In genomic region chr16:3458852-3459361, GRCh38 we compare ENCODE assay signal across 6 cellular contexts. TPM values are rescaled to one million over a fixed set of nuclear protein-coding genes. Genes with fewer than 3 reads are reported as not detected.
DNase-seq lines count a peak whose midpoint lies in the region; ATAC-seq and TF ChIP-seq lines count a peak whose summit lies in the region.

No MANE protein-coding gene starts in this region.

- H3K4me3 ChIP-seq in HAP-1: peak overlapping the region; percentile 62
- peak overlapping the region; percentile 88 for H3K4me3 ChIP-seq in WERI-Rb-1 (ENCODE audit: low read depth, low read length)

- H3K27ac ChIP-seq in WERI-Rb-1: no peak overlapping the region

- in situ Hi-C loops in HAP-1 (cut with MboI; ENCODE audit: low sequenced_read_pairs): no loop called here

- H3K27me3 ChIP-seq in HAP-1 (ENCODE audit: low read depth) (no peaks in the 10 kb centered on the region), WERI-Rb-1 (ENCODE audit: insufficient read depth, low read depth, severe bottlenecking) (no peaks in the 10 kb centered on the region)

- ATAC-seq in left lobe of liver (peak; percentile 66), GM21423 (IDR thresholded peaks at IDR 0.05; ENCODE audit: unreplicated experiment) (no peak), HG03354 (IDR thresholded peaks at IDR 0.05; ENCODE audit: poor library complexity, severe bottlenecking, unreplicated experiment) (no peak)

- DNase-seq in HAP-1 (ENCODE audit: low spot score in 2 of 2) (no peak), WERI-Rb-1 (no peak), left lobe of liver (ENCODE audit: low spot score) (peak; percentile 70), SKM-1 (lab: John Stamatoyannopoulos, UW; ENCODE audit: unreplicated experiment) (no peak)

- H3K36me3 ChIP-seq in HAP-1 (replicated peaks) (no peaks in the 10 kb centered on the region; the same call in none of the 2 replicates), WERI-Rb-1 (peaks cover 8% of the 10 kb centered on the region)

- no peak for TF ChIP-seq CTCF in WERI-Rb-1 (IDR thresholded peaks at IDR 0.05; ENCODE audit: low read depth, low read length)

- H3K9me3 ChIP-seq in HAP-1: no peaks in the 10 kb centered on the region
- H3K9me3 ChIP-seq in WERI-Rb-1 (ENCODE audit: severe bottlenecking): no peaks in the 10 kb centered on the region

- peaks cover 20% of the 10 kb centered on the region for H3K4me1 ChIP-seq in HAP-1

RNA-seq across cellular contexts. Expression of gene NAA60, which starts 15.4 kb away (rescaled TPM):
- 39.5 TPM for total RNA-seq in left lobe of liver

RNA-seq across cellular contexts. Expression of gene ZNF597, which starts 15.6 kb away (rescaled TPM):
- total RNA-seq in left lobe of liver: 0.91 TPM

RNA-seq across cellular contexts. Expression of gene C16orf90, which starts 36.4 kb away (rescaled TPM):
- not detected for total RNA-seq in left lobe of liver

RNA-seq across cellular contexts. Expression of gene CLUAP1, which starts 41.9 kb away (rescaled TPM):
- 6.8 TPM for total RNA-seq in left lobe of liver

RNA-seq across cellular contexts. Expression of gene ZNF174, which starts 57.9 kb away (rescaled TPM):
- total RNA-seq in left lobe of liver: 4.2 TPM
